In the genomic region with DNA sequence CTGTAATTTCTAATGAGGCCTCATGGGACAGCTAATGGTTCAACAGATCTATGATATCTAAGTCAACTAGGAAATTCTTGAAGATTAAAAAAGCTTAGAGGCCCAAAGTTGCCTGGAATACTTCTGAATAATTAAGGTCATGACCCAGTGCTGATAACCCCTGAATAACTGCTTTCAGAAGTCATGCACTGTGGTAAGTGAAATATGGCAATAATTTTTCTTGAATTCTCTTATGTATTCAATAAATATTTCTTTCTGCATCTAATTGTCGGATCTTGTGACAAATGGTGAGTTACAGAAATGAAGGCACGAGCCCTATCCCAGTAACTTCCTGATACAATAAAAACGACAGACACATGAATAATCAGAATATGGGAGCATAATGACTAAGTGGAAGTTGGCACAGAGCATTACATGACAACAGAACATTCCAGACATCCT, we compare ENCODE assay signal across 15 cellular contexts.
DNase-seq lines count a peak whose midpoint lies in the region; TF ChIP-seq lines count a peak whose summit lies in the region.
"Had no signal": no experiment of that assay in that cellular context is flagged by ENCODE, and none has a peak within 500 bp of the region (broad histone marks: within the 10 kb centered on the region; RNA-seq: fewer than 3 reads in every experiment).

No MANE protein-coding gene starts in this region.

- peak in 1 of 2 experiments; percentile 80; a peak in 2 of 4 replicates for TF ChIP-seq EP300 in SK-N-SH (IDR thresholded peaks at IDR 0.05; ENCODE audit: borderline replicate concordance in 1 of 2, low read depth in 1 of 2, low read length in 1 of 2)

- WGBS in GM23248 (ENCODE audit: low coverage in 1 of 2, low lambda C conversion rate in 2 of 2, missing lambda C conversion rate in 2 of 2), 2 experiments, result 0% methylated on average over 3 of the region's 3 CpGs
- 15% methylated on average over 3 of the region's 3 CpGs for WGBS in SK-N-SH (ENCODE audit: low lambda C conversion rate)

- peak; percentile 94 for DNase-seq in GM23248
- no peak for DNase-seq in SK-N-SH
- peak; percentile 82 for DNase-seq in fibroblast of mammary gland (ENCODE audit: low read depth)
- DNase-seq in pons (ENCODE audit: low spot score), result no peak
- DNase-seq in NCI-H69 (lab: John Stamatoyannopoulos, UW), result no peak
- no peak for DNase-seq in activated CD4-positive, alpha-beta T cell treated with anti-CD3 and anti-CD28 coated beads, Interleukin-2, amount 10 ng/mL, durations not matched to agents 7 days and 5 days
- DNase-seq in putamen (ENCODE audit: low spot score), result no peak
- DNase-seq: activated naive CD8-positive, alpha-beta T cell treated with anti-CD3 and anti-CD28 coated beads for 36 hours; KG1; NCI-H1694 treated with DMSO at 0.1 percent for 48 hours; substantia nigra had no signal

- H3K79me2 ChIP-seq in GM23248 (ENCODE audit: insufficient read depth) (no peaks in the 10 kb centered on the region), SK-N-SH (ENCODE audit: insufficient read depth) (no peaks in the 10 kb centered on the region)

- TF ChIP-seq CTCF in SK-N-SH (IDR thresholded peaks at IDR 0.05) (no peak), fibroblast of mammary gland (conservative IDR thresholded peaks at IDR 0.05; ENCODE audit: control insufficient read depth, insufficient read depth, low read depth, low read length) (no peak)

- CTCF ChIA-PET in SK-N-SH (lab: Yijun Ruan, JAX), result interaction anchor here (0.7 to 1.7 kb wide), 5 partner anchors 13 to 654 kb away, joined by 3 to 5 read pairs (median 3); no protein-coding TSS in a partner anchor
- CTCF ChIA-PET in activated CD4-positive, alpha-beta T cell treated with anti-CD3 and anti-CD28 coated beads, Interleukin-2, amount 10 ng/mL, durations not matched to agents 7 days and 5 days (lab: Charles Lee), result no interaction called here

- H3K36me3 ChIP-seq in GM23248 (ENCODE audit: low read depth), result no peaks in the 10 kb centered on the region
- H3K36me3 ChIP-seq in SK-N-SH (replicated peaks in 1 of 2; ENCODE audit: control insufficient read depth in 1 of 2, insufficient read depth in 2 of 2, low read length in 1 of 2), result no peaks in the 10 kb centered on the region
- H3K36me3 ChIP-seq in skeletal muscle satellite cell (ENCODE audit: insufficient read depth, low read length), result no peaks in the 10 kb centered on the region

- H3K4me3 Mint-ChIP-seq in activated CD4-positive, alpha-beta T cell treated with anti-CD3 and anti-CD28 coated beads, Interleukin-2, amount 10 ng/mL, durations not matched to agents 7 days and 5 days, result no peak overlapping the region
- H3K4me3 Mint-ChIP-seq: activated naive CD8-positive, alpha-beta T cell treated with anti-CD3 and anti-CD28 coated beads for 36 hours; natural killer cell treated with Interleukin-12 subunit alpha and Interleukin-12 subunit beta and Interleukin-15 and Interleukin-18, amount 100 ng/mL, for 72 hours had no signal

- H3K9me3 ChIP-seq in GM23248 (ENCODE audit: low read depth) (no peaks in the 10 kb centered on the region), SK-N-SH (no peaks in the 10 kb centered on the region), skeletal muscle satellite cell (replicated peaks; ENCODE audit: low read length) (no peaks in the 10 kb centered on the region)

- H3K4me2 ChIP-seq in GM23248 (ENCODE audit: unreplicated experiment) (peak overlapping the region; percentile 70), SK-N-SH (no peak overlapping the region), skeletal muscle satellite cell (ENCODE audit: low read length) (peak overlapping the region; percentile 54)

- peaks cover 19% of the 10 kb centered on the region for H3F3A ChIP-seq in GM23248 (ENCODE audit: insufficient read depth)
- H3F3A ChIP-seq in SK-N-SH (replicated peaks; ENCODE audit: insufficient read depth), result peaks cover 7% of the 10 kb centered on the region

- no peaks in the 10 kb centered on the region for H4K20me1 ChIP-seq in GM23248 (ENCODE audit: insufficient read depth)
- no peaks in the 10 kb centered on the region for H4K20me1 ChIP-seq in SK-N-SH (ENCODE audit: insufficient read depth)

- POLR2A ChIA-PET in SK-N-SH (lab: Yijun Ruan, JAX), result no interaction called here
- POLR2A ChIA-PET in activated CD4-positive, alpha-beta T cell treated with anti-CD3 and anti-CD28 coated beads, Interleukin-2, amount 10 ng/mL, durations not matched to agents 7 days and 5 days (lab: Charles Lee), result no interaction called here

- H3K4me1 ChIP-seq in GM23248 (ENCODE audit: insufficient read depth), result peaks cover 16% of the 10 kb centered on the region
- no peaks in the 10 kb centered on the region; a peak in 1 of 4 replicates for H3K4me1 ChIP-seq in SK-N-SH (ENCODE audit: control insufficient read depth in 1 of 2, insufficient read depth in 2 of 2, low read depth in 1 of 2, low read length in 1 of 2)
- peaks cover 12% of the 10 kb centered on the region for H3K4me1 ChIP-seq in skeletal muscle satellite cell (ENCODE audit: control insufficient read depth, insufficient read depth, low read length)

- H3K9me2 ChIP-seq in GM23248 (ENCODE audit: insufficient read depth), result no peaks in the 10 kb centered on the region
- no peaks in the 10 kb centered on the region for H3K9me2 ChIP-seq in SK-N-SH

- H3K27me3 Mint-ChIP-seq in activated CD4-positive, alpha-beta T cell treated with anti-CD3 and anti-CD28 coated beads, Interleukin-2, amount 10 ng/mL, durations not matched to agents 7 days and 5 days, result no peaks in the 10 kb centered on the region
- H3K27me3 Mint-ChIP-seq: activated naive CD8-positive, alpha-beta T cell treated with anti-CD3 and anti-CD28 coated beads for 36 hours; natural killer cell treated with Interleukin-12 subunit alpha and Interleukin-12 subunit beta and Interleukin-15 and Interleukin-18, amount 100 ng/mL, for 72 hours had no signal

- no peak for TF ChIP-seq RAD21 in SK-N-SH (IDR thresholded peaks at IDR 0.05; ENCODE audit: low read length)

- H3K9ac ChIP-seq in GM23248 (no peak overlapping the region), SK-N-SH (no peak overlapping the region), skeletal muscle satellite cell (ENCODE audit: low read depth, low read length) (peak overlapping the region; percentile 30)

- no peak overlapping the region for H3K27ac Mint-ChIP-seq in activated CD4-positive, alpha-beta T cell treated with anti-CD3 and anti-CD28 coated beads, Interleukin-2, amount 10 ng/mL, durations not matched to agents 7 days and 5 days
- H3K27ac Mint-ChIP-seq: activated naive CD8-positive, alpha-beta T cell treated with anti-CD3 and anti-CD28 coated beads for 36 hours; natural killer cell treated with Interleukin-12 subunit alpha and Interleukin-12 subunit beta and Interleukin-15 and Interleukin-18, amount 100 ng/mL, for 72 hours had no signal

- in situ Hi-C loops in GM23248 (cut with MboI), result loop anchor here (25.0 kb wide), 1 partner anchor 644 kb away; no protein-coding TSS in a partner anchor

- H2AFZ ChIP-seq in GM23248, result peak overlapping the region; percentile 20; the same call in 1 of the 2 replicates
- peak overlapping the region; percentile 31; the same call in 1 of the 2 replicates for H2AFZ ChIP-seq in SK-N-SH (ENCODE audit: low read depth)

- H3K4me1 Mint-ChIP-seq in activated CD4-positive, alpha-beta T cell treated with anti-CD3 and anti-CD28 coated beads, Interleukin-2, amount 10 ng/mL, durations not matched to agents 7 days and 5 days, result no peaks in the 10 kb centered on the region
- H3K4me1 Mint-ChIP-seq: activated naive CD8-positive, alpha-beta T cell treated with anti-CD3 and anti-CD28 coated beads for 36 hours had no signal

- H3K36me3 Mint-ChIP-seq in activated CD4-positive, alpha-beta T cell treated with anti-CD3 and anti-CD28 coated beads, Interleukin-2, amount 10 ng/mL, durations not matched to agents 7 days and 5 days (ENCODE audit: low read depth), result no peaks in the 10 kb centered on the region
- H3K36me3 Mint-ChIP-seq: activated naive CD8-positive, alpha-beta T cell treated with anti-CD3 and anti-CD28 coated beads for 36 hours; natural killer cell treated with Interleukin-12 subunit alpha and Interleukin-12 subunit beta and Interleukin-15 and Interleukin-18, amount 100 ng/mL, for 72 hours had no signal

- peaks cover 2% of the 10 kb centered on the region for H3K9me3 Mint-ChIP-seq in activated CD4-positive, alpha-beta T cell treated with anti-CD3 and anti-CD28 coated beads, Interleukin-2, amount 10 ng/mL, durations not matched to agents 7 days and 5 days
- H3K9me3 Mint-ChIP-seq: natural killer cell treated with Interleukin-12 subunit alpha and Interleukin-12 subunit beta and Interleukin-15 and Interleukin-18, amount 100 ng/mL, for 72 hours had no signal

- H3K27me3 ChIP-seq in GM23248 (replicated peaks; ENCODE audit: insufficient read depth), result no peaks in the 10 kb centered on the region
- H3K27me3 ChIP-seq in SK-N-SH (ENCODE audit: insufficient read depth), result no peaks in the 10 kb centered on the region
- H3K27me3 ChIP-seq in skeletal muscle satellite cell (ENCODE audit: control insufficient read depth, insufficient read depth, low read length), result no peaks in the 10 kb centered on the region

- H3K27ac ChIP-seq in GM23248, result peak overlapping the region; percentile 61
- peak overlapping the region; percentile 49 to 74; a peak in 3 of 4 replicates for H3K27ac ChIP-seq in SK-N-SH (ENCODE audit: low read depth in 2 of 2, low read length in 1 of 2)
- H3K27ac ChIP-seq: coronary artery, skin epidermis had no signal

- H3K4me3 ChIP-seq in GM23248 (no peak overlapping the region), SK-N-SH (ENCODE audit: low read depth in 2 of 2, low read length in 1 of 2) (no peak overlapping the region), fibroblast of mammary gland (ENCODE audit: control insufficient read depth, low read depth, low read length) (no peak overlapping the region), skeletal muscle satellite cell (ENCODE audit: low read length) (no peak overlapping the region)
- H3K4me3 ChIP-seq: coronary artery, skin epidermis had no signal

TF ChIP-seq in SK-N-SH, 30 proteins besides CTCF, POLR2A, EP300 and RAD21 (continues in another document):
- TF ChIP-seq SIN3A (IDR thresholded peaks at IDR 0.05; ENCODE audit: borderline replicate concordance, low read depth, low read length) (no peak), NFIC (IDR thresholded peaks at IDR 0.05; ENCODE audit: borderline replicate concordance) (peak; percentile 64), MEF2A (IDR thresholded peaks at IDR 0.05; ENCODE audit: borderline replicate concordance, low read depth) (0 out of 2 replicates have a peak, but pooled peaks have one; percentile 35), EZH2phosphoT487 (IDR thresholded peaks at IDR 0.05; ENCODE audit: borderline replicate concordance, low read depth) (no peak), POLR2AphosphoS5 (IDR thresholded peaks at IDR 0.05; ENCODE audit: low read depth, low read length) (no peak)
- TF ChIP-seq, protein P1, sequence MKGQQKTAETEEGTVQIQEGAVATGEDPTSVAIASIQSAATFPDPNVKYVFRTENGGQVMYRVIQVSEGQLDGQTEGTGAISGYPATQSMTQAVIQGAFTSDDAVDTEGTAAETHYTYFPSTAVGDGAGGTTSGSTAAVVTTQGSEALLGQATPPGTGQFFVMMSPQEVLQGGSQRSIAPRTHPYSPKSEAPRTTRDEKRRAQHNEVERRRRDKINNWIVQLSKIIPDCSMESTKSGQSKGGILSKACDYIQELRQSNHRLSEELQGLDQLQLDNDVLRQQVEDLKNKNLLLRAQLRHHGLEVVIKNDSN (IDR thresholded peaks at IDR 0.05; ENCODE audit: borderline replicate concordance, low read depth), result no peak

Comparison
In these comparisons a context has a peak if more than half of its experiments do, and no peak if none do; other contexts are left out.
1. DNase-seq: peak in GM23248 (single experiment) and fibroblast of mammary gland (single experiment); none in SK-N-SH (single experiment), pons (single experiment), NCI-H69 (single experiment), activated CD4-positive, alpha-beta T cell treated with anti-CD3 and anti-CD28 coated beads, Interleukin-2, amount 10 ng/mL, durations not matched to agents 7 days and 5 days (single experiment) and putamen (single experiment).